In the genomic region with DNA sequence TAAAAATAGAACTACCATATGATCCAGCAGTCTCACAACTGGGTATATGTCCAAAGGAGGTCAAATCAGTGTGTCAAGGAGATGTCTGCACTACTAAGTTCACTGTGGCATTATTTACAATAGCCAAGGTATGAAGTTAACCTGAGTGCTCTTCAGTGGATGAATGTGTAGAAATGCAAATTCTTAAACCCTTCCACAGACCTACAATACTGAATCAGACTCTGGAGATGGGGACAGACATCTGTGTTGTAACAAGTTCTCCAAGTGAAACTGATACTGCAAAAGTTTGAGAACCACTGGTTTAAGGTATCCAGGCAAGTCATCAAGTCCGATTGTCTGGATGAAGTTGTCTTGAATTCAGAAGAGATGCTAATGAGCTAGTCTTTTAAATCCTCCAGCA, we compare ENCODE assay signal across 21 cellular contexts. TPM values are rescaled to one million over a fixed set of nuclear protein-coding genes. Genes with fewer than 3 reads are reported as not detected.
DNase-seq lines count a peak whose midpoint lies in the region; ATAC-seq, FAIRE-seq and TF ChIP-seq lines count a peak whose summit lies in the region.
"Had no signal": no experiment of that assay in that cellular context is flagged by ENCODE, and none has a peak within 500 bp of the region (broad histone marks: within the 10 kb centered on the region; RNA-seq: fewer than 3 reads in every experiment).

No MANE protein-coding gene starts in this region.

- DNase-seq in GM12891 (ENCODE audit: insufficient read length, low spot score) (no peak), WTC11 (ENCODE audit: low spot score) (no peak), NCI-H2227 treated with DMSO at 0.1 percent for 48 hours (lab: John Stamatoyannopoulos, UW) (no peak)
- DNase-seq in activated naive CD8-positive, alpha-beta T cell treated with anti-CD3 and anti-CD28 coated beads for 36 hours = no peak
- no peak for DNase-seq in activated T-cell treated with anti-CD3 and anti-CD28 coated beads, Interleukin-2, amount 50 U/mL, for 48 hours
- DNase-seq: Calu3; CD4-positive, alpha-beta memory T cell; Kasumi-1; MG63; NCI-H1092 treated with DMSO at 0.1 percent for 48 hours; NCI-H2081; NCI-H2171 treated with DMSO at 0.1 percent for 48 hours; NK-92 treated with Interleukin-12 subunit alpha and Interleukin-12 subunit beta, amount 100 ng/mL, for 24 hours; OCI-M1; Right ventricle myocardium superior had no signal

- no peaks in the 10 kb centered on the region for H3K27me3 Mint-ChIP-seq in WTC11 (ENCODE audit: low read depth)
- no peaks in the 10 kb centered on the region for H3K27me3 Mint-ChIP-seq in activated naive CD8-positive, alpha-beta T cell treated with anti-CD3 and anti-CD28 coated beads for 36 hours

- no peaks in the 10 kb centered on the region for H3K36me3 Mint-ChIP-seq in WTC11
- H3K36me3 Mint-ChIP-seq in activated naive CD8-positive, alpha-beta T cell treated with anti-CD3 and anti-CD28 coated beads for 36 hours = peaks cover 1% of the 10 kb centered on the region
- H3K36me3 Mint-ChIP-seq: CD4-positive, alpha-beta memory T cell; IgD-negative memory B cell had no signal

- no peak for TF ChIP-seq CTCF in WTC11 (IDR thresholded peaks at IDR 0.05)

- no peak for TF ChIP-seq POLR2A in GM12891 (IDR thresholded peaks at IDR 0.05; ENCODE audit: low read depth, low read length)

- POLR2A ChIA-PET in WTC11 (lab: Charles Lee) = no interaction called here

- FAIRE-seq in GM12891 (lab: Jason Lieb, UNC) = peak; percentile 85
- FAIRE-seq: HTR-8/SVneo had no signal

- CTCF ChIA-PET in WTC11 (lab: Charles Lee) = no interaction called here

- 0 out of 2 replicates have a peak overlapping the region, but pooled peaks have one; percentile 7 for H3K27ac Mint-ChIP-seq in WTC11
- H3K27ac Mint-ChIP-seq in activated naive CD8-positive, alpha-beta T cell treated with anti-CD3 and anti-CD28 coated beads for 36 hours = no peak overlapping the region
- H3K27ac Mint-ChIP-seq: CD4-positive, alpha-beta memory T cell; IgD-negative memory B cell; T-helper 2 cell treated with Interferon-gamma antibody and Interleukin-4, amounts not matched to agents 5 μg/mL and 100 μg/mL, for 36 hours had no signal

- peaks cover 20% of the 10 kb centered on the region for H3K4me1 Mint-ChIP-seq in WTC11
- peaks cover 3% of the 10 kb centered on the region for H3K4me1 Mint-ChIP-seq in activated naive CD8-positive, alpha-beta T cell treated with anti-CD3 and anti-CD28 coated beads for 36 hours
- H3K4me1 Mint-ChIP-seq: CD4-positive, alpha-beta memory T cell had no signal

- H3K4me3 Mint-ChIP-seq in WTC11 = no peak overlapping the region
- no peak overlapping the region for H3K4me3 Mint-ChIP-seq in activated naive CD8-positive, alpha-beta T cell treated with anti-CD3 and anti-CD28 coated beads for 36 hours
- H3K4me3 Mint-ChIP-seq: CD4-positive, alpha-beta memory T cell; IgD-negative memory B cell; T-helper 2 cell treated with Interferon-gamma antibody and Interleukin-4, amounts not matched to agents 5 μg/mL and 100 μg/mL, for 36 hours had no signal

- ATAC-seq in GM19035 (IDR thresholded peaks at IDR 0.05; ENCODE audit: unreplicated experiment) (peak; percentile 44), HG02610 (IDR thresholded peaks at IDR 0.05; ENCODE audit: unreplicated experiment) (peak; percentile 49), WTC11 (no peak), GM19463 (IDR thresholded peaks at IDR 0.05; ENCODE audit: unreplicated experiment) (no peak)

- no peaks in the 10 kb centered on the region for H3K9me3 Mint-ChIP-seq in WTC11
- H3K9me3 Mint-ChIP-seq in activated naive CD8-positive, alpha-beta T cell treated with anti-CD3 and anti-CD28 coated beads for 36 hours = no peaks in the 10 kb centered on the region
- H3K9me3 Mint-ChIP-seq: CD4-positive, alpha-beta memory T cell; IgD-negative memory B cell; T-helper 2 cell treated with Interferon-gamma antibody and Interleukin-4, amounts not matched to agents 5 μg/mL and 100 μg/mL, for 36 hours had no signal

TF ChIP-seq in GM12891, 5 proteins besides CTCF, POLR2A, EP300 and RAD21:
- TF ChIP-seq POU2F2 (IDR thresholded peaks at IDR 0.05; ENCODE audit: low read depth, low read length) = no peak
- no peak for TF ChIP-seq TAF1 (IDR thresholded peaks at IDR 0.05; ENCODE audit: low read depth, low read length)
- no peak for TF ChIP-seq POLR2AphosphoS5 (IDR thresholded peaks at IDR 0.05; ENCODE audit: low read depth, low read length)
- no peak for TF ChIP-seq PAX5 (IDR thresholded peaks at IDR 0.05; ENCODE audit: insufficient read depth, low read length, severe bottlenecking)
- TF ChIP-seq SPI1 (IDR thresholded peaks at IDR 0.05; ENCODE audit: low read depth, low read length) = no peak

TF ChIP-seq in WTC11, 78 proteins besides CTCF, POLR2A, EP300 and RAD21:
- TF ChIP-seq, protein P1, sequence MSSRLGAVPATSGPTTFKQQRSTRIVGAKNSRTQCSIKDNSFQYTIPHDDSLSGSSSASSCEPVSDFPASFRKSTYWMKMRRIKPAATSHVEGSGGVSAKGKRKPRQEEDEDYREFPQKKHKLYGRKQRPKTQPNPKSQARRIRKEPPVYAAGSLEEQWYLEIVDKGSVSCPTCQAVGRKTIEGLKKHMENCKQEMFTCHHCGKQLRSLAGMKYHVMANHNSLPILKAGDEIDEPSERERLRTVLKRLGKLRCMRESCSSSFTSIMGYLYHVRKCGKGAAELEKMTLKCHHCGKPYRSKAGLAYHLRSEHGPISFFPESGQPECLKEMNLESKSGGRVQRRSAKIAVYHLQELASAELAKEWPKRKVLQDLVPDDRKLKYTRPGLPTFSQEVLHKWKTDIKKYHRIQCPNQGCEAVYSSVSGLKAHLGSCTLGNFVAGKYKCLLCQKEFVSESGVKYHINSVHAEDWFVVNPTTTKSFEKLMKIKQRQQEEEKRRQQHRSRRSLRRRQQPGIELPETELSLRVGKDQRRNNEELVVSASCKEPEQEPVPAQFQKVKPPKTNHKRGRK (CRISPR knock-in tag; IDR thresholded peaks at IDR 0.05; ENCODE audit: borderline replicate concordance) = no peak
- TF ChIP-seq ATF3 (CRISPR knock-in tag; conservative IDR thresholded peaks at IDR 0.05) (no peak), FOXP1 (CRISPR knock-in tag; IDR thresholded peaks at IDR 0.05; ENCODE audit: borderline replicate concordance) (no peak), ZNF671 (CRISPR knock-in tag; IDR thresholded peaks at IDR 0.05) (no peak)
- TF ChIP-seq, protein P2, sequence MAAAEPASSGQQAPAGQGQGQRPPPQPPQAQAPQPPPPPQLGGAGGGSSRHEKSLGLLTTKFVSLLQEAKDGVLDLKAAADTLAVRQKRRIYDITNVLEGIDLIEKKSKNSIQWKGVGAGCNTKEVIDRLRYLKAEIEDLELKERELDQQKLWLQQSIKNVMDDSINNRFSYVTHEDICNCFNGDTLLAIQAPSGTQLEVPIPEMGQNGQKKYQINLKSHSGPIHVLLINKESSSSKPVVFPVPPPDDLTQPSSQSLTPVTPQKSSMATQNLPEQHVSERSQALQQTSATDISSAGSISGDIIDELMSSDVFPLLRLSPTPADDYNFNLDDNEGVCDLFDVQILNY (CRISPR knock-in tag; IDR thresholded peaks at IDR 0.05) = no peak
TF ChIP-seq in WTC11: peak in this region for 0.

RNA-seq across cellular contexts. Expression of gene SMAD1, which starts 38.5 kb away (rescaled TPM):
- polyA plus RNA-seq in GM12891 (2012; ENCODE audit: low read depth, missing spikeins) = 12.4 TPM
- total RNA-seq in WTC11 (2021) = 14.1 to 15.4 TPM (median 15.1 TPM) in 3 replicates
- 1 to 10 TPM; 1.2 to 1.7 TPM for total RNA-seq in activated naive CD8-positive, alpha-beta T cell treated with anti-CD3 and anti-CD28 coated beads for 36 hours
- polyA plus RNA-seq: IgD-negative memory B cell had no signal

Comparison
In these comparisons a context has a peak if more than half of its experiments do, and no peak if none do; other contexts are left out.
1. ATAC-seq: peak in GM19035 (single experiment) and HG02610 (single experiment); none in WTC11 (single experiment) and GM19463 (single experiment).